ENCODE assay signal across 17 cellular contexts in genomic region chr17:38425744-38426143, GRCh38. TPM values are rescaled to one million over a fixed set of nuclear protein-coding genes. Genes with fewer than 3 reads are reported as not detected.
DNase-seq lines count a peak whose midpoint lies in the region; ATAC-seq and TF ChIP-seq lines count a peak whose summit lies in the region.
"Had no signal": no experiment of that assay in that cellular context is flagged by ENCODE, and none has a peak within 500 bp of the region (broad histone marks: within the 10 kb centered on the region; RNA-seq: fewer than 3 reads in every experiment).

No MANE protein-coding gene starts in this region.

- H3K4me3 Mint-ChIP-seq in central memory CD8-positive, alpha-beta T cell, result peak overlapping the region; percentile 6
- H3K4me3 Mint-ChIP-seq: activated T-cell treated with anti-CD3 and anti-CD28 coated beads, Interleukin-2, amount 50 U/mL, for 72 hours; memory B cell had no signal

- DNase-seq in central memory CD8-positive, alpha-beta T cell (ENCODE audit: low spot score in 2 of 2), result no peak
- DNase-seq in left lung (no peak), stomach (no peak), NCI-H1436 treated with DMSO at 0.1 percent for 48 hours (lab: John Stamatoyannopoulos, UW) (no peak), left colon (no peak)
- DNase-seq: activated CD4-positive, CD25-positive, alpha-beta regulatory T cell; activated T-cell treated with anti-CD3 and anti-CD28 coated beads, Interleukin-2, amount 50 U/mL, for 72 hours; caudate nucleus; foreskin keratinocyte; NCI-H1436; NCI-H774 had no signal

- peaks cover 3% of the 10 kb centered on the region for H3K4me1 ChIP-seq in HEK293 (ENCODE audit: control insufficient read depth, insufficient read depth, low read length)
- H3K4me1 ChIP-seq in left lung, result peaks cover 0 to 53% of the 10 kb centered on the region in 2 donors
- peaks cover 28 to 73% (median 50%) of the 10 kb centered on the region in 4 donors for H3K4me1 ChIP-seq in stomach
- H3K4me1 ChIP-seq: foreskin keratinocyte had no signal

- no peaks in the 10 kb centered on the region for H3K9me3 ChIP-seq in HEK293 (ENCODE audit: control insufficient read depth, insufficient read depth, low read depth, low read length)
- no peaks in the 10 kb centered on the region for H3K9me3 ChIP-seq in left lung
- H3K9me3 ChIP-seq in stomach, result no peaks in the 10 kb centered on the region

- H3K27me3 Mint-ChIP-seq in central memory CD8-positive, alpha-beta T cell, result peaks cover 50% of the 10 kb centered on the region

- ATAC-seq in central memory CD8-positive, alpha-beta T cell (replicated peaks; ENCODE audit: extremely low read depth, poor library complexity, severe bottlenecking), result no peak
- ATAC-seq in left lung (no peak), GM21576 (IDR thresholded peaks at IDR 0.05; ENCODE audit: unreplicated experiment) (no peak), left colon (no peak), HG03108 (IDR thresholded peaks at IDR 0.05; ENCODE audit: unreplicated experiment) (no peak)
- ATAC-seq: activated T-cell treated with anti-CD3 and anti-CD28 coated beads, Interleukin-2, amount 50 U/mL, for 72 hours; foreskin keratinocyte had no signal

- H3K36me3 ChIP-seq in HEK293 (ENCODE audit: control insufficient read depth in 2 of 2, insufficient read depth in 1 of 2, low read length in 2 of 2) (no peaks in the 10 kb centered on the region), left lung (no peaks in the 10 kb centered on the region), stomach (no peaks in the 10 kb centered on the region)

- no peak overlapping the region for H3K4me3 ChIP-seq in HEK293 (ENCODE audit: low read depth, low read length)
- no peak overlapping the region for H3K4me3 ChIP-seq in left lung
- no peak overlapping the region for H3K4me3 ChIP-seq in stomach
- H3K4me3 ChIP-seq: skin epidermis had no signal

- peaks cover 1% of the 10 kb centered on the region for H3K36me3 Mint-ChIP-seq in central memory CD8-positive, alpha-beta T cell (ENCODE audit: insufficient read depth)
- H3K36me3 Mint-ChIP-seq: CD14-positive monocyte, memory B cell had no signal

- CTCF ChIA-PET in HEK293 (lab: Yijun Ruan, JAX), result interaction anchor here (0.6 to 5.1 kb wide), 12 partner anchors 10 to 255 kb away, joined by 3 to 52 read pairs (median 6); no protein-coding TSS in a partner anchor

- no peaks in the 10 kb centered on the region for H3K9me3 Mint-ChIP-seq in central memory CD8-positive, alpha-beta T cell
- H3K9me3 Mint-ChIP-seq: activated T-cell treated with anti-CD3 and anti-CD28 coated beads, Interleukin-2, amount 50 U/mL, for 72 hours; memory B cell had no signal

- peaks cover 7% of the 10 kb centered on the region for H3K4me1 Mint-ChIP-seq in central memory CD8-positive, alpha-beta T cell

- TF ChIP-seq POLR2A in stomach (IDR thresholded peaks at IDR 0.05), result no peak

- intact Hi-C loops in left lung (cut with DNase I) (no loop called here), stomach (cut with DNase I; ENCODE audit: low total_unique reads) (loop anchor here (10.0 kb wide), 1 partner anchor 49 kb away; no protein-coding TSS in a partner anchor), left colon (cut with DNase I, micrococcal nuclease) (no loop called here)

- WGBS in stomach, 5 donors, result 52 to 70% (median 59%) methylated on average over 9 of the region's 9 CpGs

- H3K27ac ChIP-seq in HEK293 (ENCODE audit: extremely low read depth, low read depth, low read length), result no peak overlapping the region
- H3K27ac ChIP-seq in left lung, result peak overlapping the region; percentile 26 to 60
- peak overlapping the region in 4 of 5 donors; percentile 86 to 94 (median 89) for H3K27ac ChIP-seq in stomach
- H3K27ac ChIP-seq: foreskin keratinocyte had no signal

- POLR2A ChIA-PET in HEK293 (lab: Yijun Ruan, JAX), result no interaction called here

- TF ChIP-seq CTCF in HEK293 (tag by site-specific recombination; IDR thresholded peaks at IDR 0.05), result no peak
- no peak for TF ChIP-seq CTCF in left lung (IDR thresholded peaks at IDR 0.05)
- no peak for TF ChIP-seq CTCF in stomach (IDR thresholded peaks at IDR 0.05)

- H3K27me3 ChIP-seq in left lung (peaks cover 0 to 27% of the 10 kb centered on the region in 2 donors), stomach (peaks cover 0 to 19% (median 9%) of the 10 kb centered on the region in 3 donors)

- H3K27ac Mint-ChIP-seq in central memory CD8-positive, alpha-beta T cell (ENCODE audit: low read depth), result no peak overlapping the region
- H3K27ac Mint-ChIP-seq: activated T-cell treated with anti-CD3 and anti-CD28 coated beads, Interleukin-2, amount 50 U/mL, for 72 hours; memory B cell had no signal

- TF ChIP-seq EP300 in stomach (IDR thresholded peaks at IDR 0.05), result no peak

TF ChIP-seq in HEK293, 187 proteins besides CTCF, POLR2A, EP300 and RAD21:
- TF ChIP-seq EGR2 (tag by site-specific recombination; IDR thresholded peaks at IDR 0.05; ENCODE audit: low read depth) (peak; percentile 88), ZFHX2 (tag by site-specific recombination; conservative IDR thresholded peaks at IDR 0.05) (peak; percentile 74), TRIM28 (IDR thresholded peaks at IDR 0.05; ENCODE audit: borderline replicate concordance, low read length) (no peak)

RNA-seq across cellular contexts. Expression of gene ARHGAP23, which starts 2.5 kb away (rescaled TPM):
- total RNA-seq in left lung (10 to 100 TPM; 49.1 to 51.0 TPM), stomach (10 to 100 TPM; 23.9 to 55.5 (median 30.1) TPM), left colon (10 to 100 TPM in 1 of 2 donors, 1 to 10 TPM in 1; 3.9 to 11.3 TPM)
- 10 to 100 TPM in 1 of 3 donors, 1 to 10 TPM in 2; 4.0 to 18.8 (median 6.6) TPM for polyA plus RNA-seq in stomach
